ENCODE assay signal across 28 cellular contexts in the genomic region with DNA sequence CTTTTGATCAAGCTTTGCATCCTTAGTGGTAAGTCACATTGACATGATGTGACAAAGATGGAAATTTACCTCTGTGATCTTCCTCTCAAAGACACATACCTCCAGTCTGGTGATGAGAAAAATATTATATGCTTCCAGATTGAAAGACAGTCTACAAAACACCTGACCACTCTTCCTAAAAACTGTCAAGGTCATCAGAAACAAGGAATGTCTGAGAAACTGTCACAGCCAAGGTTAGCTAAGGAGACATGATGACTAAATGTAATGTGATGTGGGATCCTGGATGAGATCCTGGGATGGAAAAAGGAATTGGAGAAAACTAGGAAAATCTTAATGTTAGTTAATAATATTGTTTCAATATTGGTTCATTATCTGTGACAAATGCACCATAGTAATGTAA.
"Had no signal": no experiment of that assay in that cellular context is flagged by ENCODE, and none has a peak within 500 bp of the region (broad histone marks: within the 10 kb centered on the region; RNA-seq: fewer than 3 reads in every experiment).

No MANE protein-coding gene starts in this region.

- H3K9me3 ChIP-seq: colonic mucosa, esophagus squamous epithelium, gastrocnemius medialis had no signal

- DNase-seq: colonic mucosa; cortex of kidney; dermis blood vessel endothelial cell; dorsolateral prefrontal cortex; effector CD4-positive, alpha-beta T cell; effector CD8-positive, alpha-beta T cell; effector memory CD4-positive, alpha-beta T cell; effector memory CD8-positive, alpha-beta T cell; endodermal cell; erythroblast; esophagus squamous epithelium; foreskin fibroblast; foreskin keratinocyte; foreskin melanocyte; gastrocnemius medialis; glutamatergic neuron; head of caudate nucleus; heart left ventricle; heart right ventricle had no signal

- H3K4me1 ChIP-seq: colonic mucosa, esophagus muscularis mucosa, esophagus squamous epithelium, foreskin keratinocyte, gastrocnemius medialis, gastroesophageal sphincter, heart left ventricle, heart right ventricle had no signal

- H3K27me3 ChIP-seq: colonic mucosa, dorsolateral prefrontal cortex, esophagus muscularis mucosa, esophagus squamous epithelium, foreskin keratinocyte, gastrocnemius medialis, gastroesophageal sphincter, heart left ventricle, heart right ventricle had no signal

- H3K27ac ChIP-seq: colonic mucosa, coronary artery, dorsolateral prefrontal cortex, epithelial cell of prostate, esophagus muscularis mucosa, esophagus squamous epithelium, foreskin keratinocyte, gastrocnemius medialis, gastroesophageal sphincter, heart left ventricle, heart right ventricle had no signal

- ATAC-seq: effector memory CD8-positive, alpha-beta T cell; esophagus mucosa; foreskin keratinocyte; gastrocnemius medialis; gastroesophageal sphincter; heart left ventricle; heart right ventricle had no signal

- H3K36me3 ChIP-seq: colonic mucosa, esophagus muscularis mucosa, esophagus squamous epithelium, gastrocnemius medialis, gastroesophageal sphincter, heart left ventricle, heart right ventricle had no signal

- FAIRE-seq: colon, endometrium, endothelial cell of umbilical vein, frontal cortex had no signal

- H3K4me3 ChIP-seq: colonic mucosa, coronary artery, dorsolateral prefrontal cortex, esophagus muscularis mucosa, esophagus squamous epithelium, gastrocnemius medialis, gastroesophageal sphincter, heart left ventricle, heart right ventricle had no signal
